ENCODE assay signal across 1 cellular context in the genomic region with DNA sequence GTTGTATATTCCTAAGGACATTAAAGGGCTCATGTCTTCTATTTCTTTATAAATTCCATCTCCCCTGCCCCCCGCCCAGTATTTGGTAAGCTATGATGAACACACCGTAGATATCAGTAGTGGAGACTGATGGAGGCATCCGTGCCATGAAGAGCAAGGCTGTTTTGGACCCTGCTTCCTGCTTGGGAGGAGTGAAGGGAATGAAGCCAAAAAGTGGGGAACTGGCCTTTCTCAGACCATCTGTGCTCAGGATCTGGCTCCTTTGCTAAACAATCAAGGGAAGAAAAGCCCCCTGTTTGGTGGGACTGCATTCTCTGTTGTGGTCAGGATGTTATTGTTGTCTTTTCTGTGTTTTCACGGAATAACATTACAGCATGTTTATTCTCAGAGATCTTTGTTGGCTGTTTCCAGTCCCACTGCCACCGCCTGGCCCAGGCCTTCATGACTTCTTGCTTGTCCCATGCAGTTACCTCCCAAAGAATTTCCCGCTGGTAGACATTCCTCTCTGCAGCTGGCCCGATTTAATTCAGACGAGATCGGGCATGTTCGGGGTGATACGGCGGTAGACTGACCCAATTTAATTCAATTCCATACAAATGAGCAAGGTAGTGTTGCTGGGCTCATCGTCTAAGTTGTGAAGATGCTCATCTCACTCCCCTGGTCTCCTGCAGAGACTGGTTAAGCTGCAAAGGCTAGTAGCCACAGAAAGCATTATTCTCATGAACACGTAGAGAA.
TF ChIP-seq lines count a peak whose summit lies in the region.

No MANE protein-coding gene starts in this region.

TF ChIP-seq in GM23338, 12 proteins besides CTCF, POLR2A, EP300 and RAD21 (continued from another document):
- TF ChIP-seq, protein P1, sequence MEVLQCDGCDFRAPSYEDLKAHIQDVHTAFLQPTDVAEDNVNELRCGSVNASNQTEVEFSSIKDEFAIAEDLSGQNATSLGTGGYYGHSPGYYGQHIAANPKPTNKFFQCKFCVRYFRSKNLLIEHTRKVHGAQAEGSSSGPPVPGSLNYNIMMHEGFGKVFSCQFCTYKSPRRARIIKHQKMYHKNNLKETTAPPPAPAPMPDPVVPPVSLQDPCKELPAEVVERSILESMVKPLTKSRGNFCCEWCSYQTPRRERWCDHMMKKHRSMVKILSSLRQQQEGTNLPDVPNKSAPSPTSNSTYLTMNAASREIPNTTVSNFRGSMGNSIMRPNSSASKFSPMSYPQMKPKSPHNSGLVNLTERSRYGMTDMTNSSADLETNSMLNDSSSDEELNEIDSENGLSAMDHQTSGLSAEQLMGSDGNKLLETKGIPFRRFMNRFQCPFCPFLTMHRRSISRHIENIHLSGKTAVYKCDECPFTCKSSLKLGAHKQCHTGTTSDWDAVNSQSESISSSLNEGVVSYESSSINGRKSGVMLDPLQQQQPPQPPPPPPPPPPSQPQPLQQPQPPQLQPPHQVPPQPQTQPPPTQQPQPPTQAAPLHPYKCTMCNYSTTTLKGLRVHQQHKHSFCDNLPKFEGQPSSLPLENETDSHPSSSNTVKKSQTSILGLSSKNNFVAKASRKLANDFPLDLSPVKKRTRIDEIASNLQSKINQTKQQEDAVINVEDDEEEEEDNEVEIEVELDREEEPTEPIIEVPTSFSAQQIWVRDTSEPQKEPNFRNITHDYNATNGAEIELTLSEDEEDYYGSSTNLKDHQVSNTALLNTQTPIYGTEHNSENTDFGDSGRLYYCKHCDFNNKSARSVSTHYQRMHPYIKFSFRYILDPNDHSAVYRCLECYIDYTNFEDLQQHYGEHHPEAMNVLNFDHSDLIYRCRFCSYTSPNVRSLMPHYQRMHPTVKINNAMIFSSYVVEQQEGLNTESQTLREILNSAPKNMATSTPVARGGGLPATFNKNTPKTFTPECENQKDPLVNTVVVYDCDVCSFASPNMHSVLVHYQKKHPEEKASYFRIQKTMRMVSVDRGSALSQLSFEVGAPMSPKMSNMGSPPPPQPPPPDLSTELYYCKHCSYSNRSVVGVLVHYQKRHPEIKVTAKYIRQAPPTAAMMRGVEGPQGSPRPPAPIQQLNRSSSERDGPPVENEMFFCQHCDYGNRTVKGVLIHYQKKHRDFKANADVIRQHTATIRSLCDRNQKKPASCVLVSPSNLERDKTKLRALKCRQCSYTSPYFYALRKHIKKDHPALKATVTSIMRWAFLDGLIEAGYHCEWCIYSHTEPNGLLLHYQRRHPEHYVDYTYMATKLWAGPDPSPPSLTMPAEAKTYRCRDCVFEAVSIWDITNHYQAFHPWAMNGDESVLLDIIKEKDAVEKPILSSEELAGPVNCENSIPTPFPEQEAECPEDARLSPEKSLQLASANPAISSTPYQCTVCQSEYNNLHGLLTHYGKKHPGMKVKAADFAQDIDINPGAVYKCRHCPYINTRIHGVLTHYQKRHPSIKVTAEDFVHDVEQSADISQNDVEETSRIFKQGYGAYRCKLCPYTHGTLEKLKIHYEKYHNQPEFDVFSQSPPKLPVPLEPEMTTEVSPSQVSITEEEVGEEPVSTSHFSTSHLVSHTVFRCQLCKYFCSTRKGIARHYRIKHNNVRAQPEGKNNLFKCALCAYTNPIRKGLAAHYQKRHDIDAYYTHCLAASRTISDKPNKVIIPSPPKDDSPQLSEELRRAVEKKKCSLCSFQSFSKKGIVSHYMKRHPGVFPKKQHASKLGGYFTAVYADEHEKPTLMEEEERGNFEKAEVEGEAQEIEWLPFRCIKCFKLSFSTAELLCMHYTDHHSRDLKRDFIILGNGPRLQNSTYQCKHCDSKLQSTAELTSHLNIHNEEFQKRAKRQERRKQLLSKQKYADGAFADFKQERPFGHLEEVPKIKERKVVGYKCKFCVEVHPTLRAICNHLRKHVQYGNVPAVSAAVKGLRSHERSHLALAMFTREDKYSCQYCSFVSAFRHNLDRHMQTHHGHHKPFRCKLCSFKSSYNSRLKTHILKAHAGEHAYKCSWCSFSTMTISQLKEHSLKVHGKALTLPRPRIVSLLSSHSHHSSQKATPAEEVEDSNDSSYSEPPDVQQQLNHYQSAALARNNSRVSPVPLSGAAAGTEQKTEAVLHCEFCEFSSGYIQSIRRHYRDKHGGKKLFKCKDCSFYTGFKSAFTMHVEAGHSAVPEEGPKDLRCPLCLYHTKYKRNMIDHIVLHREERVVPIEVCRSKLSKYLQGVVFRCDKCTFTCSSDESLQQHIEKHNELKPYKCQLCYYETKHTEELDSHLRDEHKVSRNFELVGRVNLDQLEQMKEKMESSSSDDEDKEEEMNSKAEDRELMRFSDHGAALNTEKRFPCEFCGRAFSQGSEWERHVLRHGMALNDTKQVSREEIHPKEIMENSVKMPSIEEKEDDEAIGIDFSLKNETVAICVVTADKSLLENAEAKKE (CRISPR knock-in tag; IDR thresholded peaks at IDR 0.05) = no peak
TF ChIP-seq in GM23338: peak in this region for 0.
